23 cellular contexts compared by ENCODE assay signal in genomic region chr3:43707266-43707665, GRCh38. TPM values are rescaled to one million over a fixed set of nuclear protein-coding genes. Genes with fewer than 3 reads are reported as not detected.
DNase-seq lines count a peak whose midpoint lies in the region; ATAC-seq and TF ChIP-seq lines count a peak whose summit lies in the region.
"Had no signal": no experiment of that assay in that cellular context is flagged by ENCODE, and none has a peak within 500 bp of the region (broad histone marks: within the 10 kb centered on the region; RNA-seq: fewer than 3 reads in every experiment).

No MANE protein-coding gene starts in this region.

- no peaks in the 10 kb centered on the region for H4K20me1 ChIP-seq in GM23248 (ENCODE audit: insufficient read depth)

- H3K27me3 Mint-ChIP-seq in natural killer cell treated with Interleukin-12 subunit alpha and Interleukin-12 subunit beta and Interleukin-15 and Interleukin-18, amount 100 ng/mL, for 72 hours = no peaks in the 10 kb centered on the region
- H3K27me3 Mint-ChIP-seq in natural killer cell (ENCODE audit: low read depth in 2 of 2) = no peaks in the 10 kb centered on the region
- H3K27me3 Mint-ChIP-seq: activated CD4-positive, alpha-beta T cell treated with anti-CD3 and anti-CD28 coated beads for 36 hours; CD8-positive, alpha-beta memory T cell had no signal

- H3K27ac ChIP-seq in left lung = no peak overlapping the region
- no peak overlapping the region for H3K27ac ChIP-seq in heart left ventricle
- H3K27ac ChIP-seq in GM23248 = no peak overlapping the region
- H3K27ac ChIP-seq: left ventricle myocardium inferior, sigmoid colon, upper lobe of right lung had no signal

- DNase-seq in natural killer cell treated with Interleukin-12 subunit alpha and Interleukin-12 subunit beta and Interleukin-15 and Interleukin-18, amount 100 ng/mL, for 72 hours (ENCODE audit: low spot score) = no peak
- DNase-seq in natural killer cell (no peak), choroid plexus epithelial cell (ENCODE audit: low read depth) (peak; percentile 58), left lung (no peak), heart left ventricle (no peak), GM23248 (no peak)
- DNase-seq: 8988T; activated CD4-positive, alpha-beta T cell treated with anti-CD3 and anti-CD28 coated beads for 36 hours; activated gamma-delta T cell treated with Interleukin-2 at 50 U/mL for 16 hours; CD8-positive, alpha-beta memory T cell; cortex of kidney; GDM1; KBM-7; left ventricle myocardium inferior; mucosa of descending colon; NCI-H2171; NCI-H526; sigmoid colon; T-helper 2 cell; upper lobe of right lung had no signal

- H3K4me3 ChIP-seq in choroid plexus epithelial cell (ENCODE audit: low read depth, low read length) (no peak overlapping the region), left lung (no peak overlapping the region), heart left ventricle (no peak overlapping the region), GM23248 (no peak overlapping the region)
- H3K4me3 ChIP-seq: left ventricle myocardium inferior, mucosa of descending colon, sigmoid colon, upper lobe of right lung had no signal

- H3K4me1 ChIP-seq in left lung = peaks cover 4 to 26% of the 10 kb centered on the region in 2 donors
- H3K4me1 ChIP-seq in heart left ventricle = peaks cover 0 to 10% (median 4%) of the 10 kb centered on the region in 12 donors
- H3K4me1 ChIP-seq in GM23248 (ENCODE audit: insufficient read depth) = peaks cover 27% of the 10 kb centered on the region

- intact Hi-C loops in natural killer cell (cut with micrococcal nuclease) = no loop called here
- intact Hi-C loops in left lung (cut with DNase I) = no loop called here
- intact Hi-C loops in heart left ventricle (cut with DNase I) = no loop called here

- H3K4me3 Mint-ChIP-seq in natural killer cell treated with Interleukin-12 subunit alpha and Interleukin-12 subunit beta and Interleukin-15 and Interleukin-18, amount 100 ng/mL, for 72 hours = no peak overlapping the region
- no peak overlapping the region for H3K4me3 Mint-ChIP-seq in natural killer cell
- H3K4me3 Mint-ChIP-seq: activated CD4-positive, alpha-beta T cell treated with anti-CD3 and anti-CD28 coated beads for 36 hours; CD8-positive, alpha-beta memory T cell; neural crest cell had no signal

- no peak overlapping the region for H3K9ac ChIP-seq in GM23248

- no peak overlapping the region for H2AFZ ChIP-seq in GM23248

- TF ChIP-seq CTCF in natural killer cell (IDR thresholded peaks at IDR 0.05) = no peak
- TF ChIP-seq CTCF in choroid plexus epithelial cell (conservative IDR thresholded peaks at IDR 0.05; ENCODE audit: low read depth, low read length) = peak; percentile 28
- TF ChIP-seq CTCF in left lung (IDR thresholded peaks at IDR 0.05) = no peak
- TF ChIP-seq CTCF in heart left ventricle (IDR thresholded peaks at IDR 0.05) = no peak

- H3K9me2 ChIP-seq in GM23248 (ENCODE audit: insufficient read depth) = no peaks in the 10 kb centered on the region

- in situ Hi-C loops in GM23248 (cut with MboI) = no loop called here

- H3K9me3 ChIP-seq in left lung = no peaks in the 10 kb centered on the region
- H3K9me3 ChIP-seq in heart left ventricle = no peaks in the 10 kb centered on the region
- H3K9me3 ChIP-seq in GM23248 (ENCODE audit: low read depth) = no peaks in the 10 kb centered on the region
- H3K9me3 ChIP-seq: left ventricle myocardium inferior, mucosa of descending colon, sigmoid colon, upper lobe of right lung had no signal

- peak overlapping the region; percentile 10 to 96 for H3K27ac Mint-ChIP-seq in natural killer cell treated with Interleukin-12 subunit alpha and Interleukin-12 subunit beta and Interleukin-15 and Interleukin-18, amount 100 ng/mL, for 72 hours
- no peak overlapping the region for H3K27ac Mint-ChIP-seq in natural killer cell
- H3K27ac Mint-ChIP-seq: CD8-positive, alpha-beta memory T cell had no signal

- H3K79me2 ChIP-seq in GM23248 (ENCODE audit: insufficient read depth) = no peaks in the 10 kb centered on the region

- no peaks in the 10 kb centered on the region for H3K9me3 Mint-ChIP-seq in natural killer cell treated with Interleukin-12 subunit alpha and Interleukin-12 subunit beta and Interleukin-15 and Interleukin-18, amount 100 ng/mL, for 72 hours
- no peaks in the 10 kb centered on the region for H3K9me3 Mint-ChIP-seq in natural killer cell
- H3K9me3 Mint-ChIP-seq: neural crest cell had no signal

- no peak overlapping the region for H3K4me2 ChIP-seq in GM23248 (ENCODE audit: unreplicated experiment)

- TF ChIP-seq POLR2A in GM18505 (IDR thresholded peaks at IDR 0.05; ENCODE audit: borderline replicate concordance, extremely low read depth, insufficient read depth, insufficient read length) (no peak), heart left ventricle (IDR thresholded peaks at IDR 0.05) (no peak)

- no peak for ATAC-seq in natural killer cell treated with Interleukin-12 subunit alpha and Interleukin-12 subunit beta and Interleukin-15 and Interleukin-18, amount 100 ng/mL, for 72 hours
- ATAC-seq in natural killer cell (no peak), left lung (peak; percentile 18), HG02938 (IDR thresholded peaks at IDR 0.05; ENCODE audit: unreplicated experiment) (no peak), GM18505 (IDR thresholded peaks at IDR 0.05; ENCODE audit: unreplicated experiment) (no peak), heart left ventricle (no peak)

- peaks cover 20% of the 10 kb centered on the region; the same call in 1 of the 2 replicates for H3F3A ChIP-seq in GM23248 (ENCODE audit: insufficient read depth)

- 70 to 83% (median 79%) methylated on average over 2 of the region's 2 CpGs for WGBS in heart left ventricle, 4 donors
- 94 to 100% methylated on average over 2 of the region's 2 CpGs for WGBS in GM23248 (ENCODE audit: low coverage in 1 of 2, low lambda C conversion rate in 2 of 2, missing lambda C conversion rate in 2 of 2), 2 experiments

- peaks cover 7% of the 10 kb centered on the region for H3K36me3 Mint-ChIP-seq in natural killer cell treated with Interleukin-12 subunit alpha and Interleukin-12 subunit beta and Interleukin-15 and Interleukin-18, amount 100 ng/mL, for 72 hours
- H3K36me3 Mint-ChIP-seq in natural killer cell = peaks cover under 1% of the 10 kb centered on the region

- H3K36me3 ChIP-seq in left lung = peaks cover 0 to 39% of the 10 kb centered on the region in 2 donors
- peaks cover 0 to 33% (median 21%) of the 10 kb centered on the region in 9 donors for H3K36me3 ChIP-seq in heart left ventricle
- peaks cover 9% of the 10 kb centered on the region; the same call in 1 of the 2 replicates for H3K36me3 ChIP-seq in GM23248 (ENCODE audit: low read depth)

- H3K27me3 ChIP-seq in left lung (no peaks in the 10 kb centered on the region), heart left ventricle (no peaks in the 10 kb centered on the region), GM23248 (replicated peaks; ENCODE audit: insufficient read depth) (no peaks in the 10 kb centered on the region)
- H3K27me3 ChIP-seq: sigmoid colon, upper lobe of right lung had no signal

- H3K4me1 Mint-ChIP-seq in natural killer cell treated with Interleukin-12 subunit alpha and Interleukin-12 subunit beta and Interleukin-15 and Interleukin-18, amount 100 ng/mL, for 72 hours (ENCODE audit: low read depth in 2 of 2) = peaks cover 18 to 19% of the 10 kb centered on the region in 2 donors
- peaks cover 0 to 6% of the 10 kb centered on the region in 2 donors for H3K4me1 Mint-ChIP-seq in natural killer cell
- H3K4me1 Mint-ChIP-seq: neural crest cell had no signal

RNA-seq across cellular contexts. Expression of gene ABHD5, which starts 16.5 kb away (rescaled TPM):
- total RNA-seq in natural killer cell treated with Interleukin-12 subunit alpha and Interleukin-12 subunit beta and Interleukin-15 and Interleukin-18, amount 100 ng/mL, for 72 hours = 10 to 100 TPM; 28.6 to 48.5 TPM
- 10 to 100 TPM; 14.1 to 58.6 (median 16.6) TPM for total RNA-seq in natural killer cell
- total RNA-seq in left lung = 10 to 100 TPM; 31.9 to 41.0 TPM
- total RNA-seq in heart left ventricle = 10 to 100 TPM; 24.2 to 48.2 (median 26.7) TPM
- polyA plus RNA-seq in heart left ventricle = 100 to 1,000 TPM in 1 of 2 donors, 1 to 10 TPM in 1; 8.5 to 103 TPM
- 45.5 and 54.3 TPM in 2 replicates for total RNA-seq in GM23248 (2014; rRNA removed; shearing (Covaris generic))
- polyA plus RNA-seq in GM23248 (2016; fragmentation: Nextera tagmentation; extraction: Ambion mirVana) = 31.4 and 32.3 TPM in 2 replicates

Comparison
In these comparisons a context has a peak if more than half of its experiments do, and no peak if none do; other contexts are left out.
1. H3K27ac Mint-ChIP-seq: peak in natural killer cell treated with Interleukin-12 subunit alpha and Interleukin-12 subunit beta and Interleukin-15 and Interleukin-18, amount 100 ng/mL, for 72 hours (2 of 2); none in natural killer cell (0 of 2).